11 cellular contexts compared by ENCODE assay signal in genomic region chr2:195320416-195320973, GRCh38.
DNase-seq lines count a peak whose midpoint lies in the region; ATAC-seq, FAIRE-seq and TF ChIP-seq lines count a peak whose summit lies in the region.
"Had no signal": no experiment of that assay in that cellular context is flagged by ENCODE, and none has a peak within 500 bp of the region (broad histone marks: within the 10 kb centered on the region; RNA-seq: fewer than 3 reads in every experiment).

No MANE protein-coding gene starts in this region.

- TF ChIP-seq CTCF in VCaP (conservative IDR thresholded peaks at IDR 0.05) (no peak), pancreas (IDR thresholded peaks at IDR 0.05) (no peak), prostate gland (IDR thresholded peaks at IDR 0.05) (no peak)

- 39 to 41% methylated on average over 1 of the region's 1 CpG for WGBS in pancreas, 2 donors
- WGBS in prostate gland: 19% methylated on average over 1 of the region's 1 CpG

- ATAC-seq in GM18511 (IDR thresholded peaks at IDR 0.05; ENCODE audit: unreplicated experiment) (peak; percentile 89), GM21515 (IDR thresholded peaks at IDR 0.05; ENCODE audit: unreplicated experiment) (peak; percentile 59), HG03135 (IDR thresholded peaks at IDR 0.05; ENCODE audit: unreplicated experiment) (peak; percentile 90), pancreas (no peak)

- H3K4me3 ChIP-seq in pancreas (no peak overlapping the region), prostate gland (no peak overlapping the region)
- H3K4me3 ChIP-seq: cardiac muscle cell had no signal

- H3K36me3 ChIP-seq in pancreas (no peaks in the 10 kb centered on the region), prostate gland (no peaks in the 10 kb centered on the region)
- H3K36me3 ChIP-seq: cardiac muscle cell had no signal

- no peak for TF ChIP-seq POLR2A in prostate gland (IDR thresholded peaks at IDR 0.05)

- H3K27me3 ChIP-seq in pancreas (no peaks in the 10 kb centered on the region), prostate gland (replicated peaks; ENCODE audit: insufficient read depth) (no peaks in the 10 kb centered on the region)
- H3K27me3 ChIP-seq: cardiac muscle cell had no signal

- no peak for FAIRE-seq in pancreas (lab: Jason Lieb, UNC)

- DNase-seq in NCI-H82 treated with DMSO at 0.1 percent for 48 hours (lab: John Stamatoyannopoulos, UW; ENCODE audit: unreplicated experiment) (no peak), pancreas (no peak), prostate gland (ENCODE audit: low spot score) (no peak)
- no peak for DNase-seq in stimulated activated CD4-positive, alpha-beta T cell treated with anti-CD3 and anti-CD28 coated beads, Interleukin-12 subunit alpha, Interleukin-12 subunit beta, amount 100 ng/mL, for 4 hours
- DNase-seq: activated T-cell treated with anti-CD3 and anti-CD28 coated beads for 4 hours, nephron progenitor cell had no signal

- H3K4me1 ChIP-seq in pancreas: no peaks in the 10 kb centered on the region
- H3K4me1 ChIP-seq in prostate gland (replicated peaks): peaks cover 14% of the 10 kb centered on the region

- intact Hi-C loops in pancreas (cut with DNase I) (no loop called here), prostate gland (cut with DNase I) (no loop called here)

- H3K9me3 ChIP-seq in pancreas (no peaks in the 10 kb centered on the region), prostate gland (no peaks in the 10 kb centered on the region)

- peak overlapping the region; percentile 74 for H3K27ac ChIP-seq in VCaP
- H3K27ac ChIP-seq in pancreas: no peak overlapping the region
- H3K27ac ChIP-seq in prostate gland: peak overlapping the region in 1 of 2 donors; percentile 13
- H3K27ac ChIP-seq: cardiac muscle cell had no signal

Comparison
In these comparisons a context has a peak if more than half of its experiments do, and no peak if none do; other contexts are left out.
1. ATAC-seq: peak in GM18511 (single experiment), GM21515 (single experiment) and HG03135 (single experiment); none in pancreas (0 of 4).